In genomic region chr5:132500931-132501628, GRCh38 we compare ENCODE assay signal across 2 cellular contexts.
A peak's percentile ranks its signal among the peaks of the same experiment; 100 is the strongest.
TF ChIP-seq lines count a peak whose summit lies in the region.

No MANE protein-coding gene starts in this region.

TF ChIP-seq in WTC11, 78 proteins besides CTCF, POLR2A, EP300 and RAD21:
- TF ChIP-seq ZNF423 (CRISPR knock-in tag; IDR thresholded peaks at IDR 0.05) (peak; percentile 98), ZNF219 (CRISPR knock-in tag; IDR thresholded peaks at IDR 0.05; ENCODE audit: borderline replicate concordance) (no peak), HMGXB4 (CRISPR knock-in tag; IDR thresholded peaks at IDR 0.05) (peak; percentile 47; the same call in 1 of the 2 replicates)

TF ChIP-seq in HepG2, 621 proteins besides CTCF, POLR2A, EP300 and RAD21 (continues in another document):
- TF ChIP-seq FOXP1 (IDR thresholded peaks at IDR 0.05) (no peak), FOXP1 (CRISPR knock-in tag; IDR thresholded peaks at IDR 0.05) (peak; percentile 63; the same call in 1 of the 2 replicates), NR2F2 (IDR thresholded peaks at IDR 0.05; ENCODE audit: borderline replicate concordance, low read depth) (0 out of 2 replicates have a peak, but pooled peaks have one; percentile 68), ATRX (CRISPR knock-in tag; IDR thresholded peaks at IDR 0.05; ENCODE audit: borderline replicate concordance) (no peak), HNF4G (IDR thresholded peaks at IDR 0.05; ENCODE audit: borderline replicate concordance, low read depth, low read length) (peak; percentile 83), HNF4G (CRISPR knock-in tag; IDR thresholded peaks at IDR 0.05; ENCODE audit: borderline replicate concordance, low read depth) (peak; percentile 32; the same call in 1 of the 2 replicates), THAP9 (CRISPR knock-in tag; IDR thresholded peaks at IDR 0.05; ENCODE audit: borderline replicate concordance) (peak; percentile 58; the same call in 1 of the 2 replicates), KDM4B (CRISPR knock-in tag; IDR thresholded peaks at IDR 0.05) (no peak), FOXO1 (CRISPR knock-in tag; IDR thresholded peaks at IDR 0.05) (peak; percentile 82), MAFK (conservative IDR thresholded peaks at IDR 0.05 in 1 of 2, IDR thresholded peaks at IDR 0.05 in 1 of 2; ENCODE audit: low read length in 2 of 2) (no peak), PHF21A (CRISPR knock-in tag; IDR thresholded peaks at IDR 0.05) (peak; percentile 67; the same call in 1 of the 2 replicates), UBTF (CRISPR knock-in tag; IDR thresholded peaks at IDR 0.05) (no peak; the same call in 1 of the 2 replicates), HDAC1 (CRISPR knock-in tag; IDR thresholded peaks at IDR 0.05) (peak; percentile 73), ZNF646 (CRISPR knock-in tag; IDR thresholded peaks at IDR 0.05) (no peak), RARA (CRISPR knock-in tag; IDR thresholded peaks at IDR 0.05) (peak; percentile 57), ISL2 (CRISPR knock-in tag; IDR thresholded peaks at IDR 0.05) (peak; percentile 43; the same call in 1 of the 2 replicates), XRCC5 (optimal IDR thresholded peaks at IDR 0.05; ENCODE audit: low read length) (no peak), ZMYM3 (CRISPR knock-in tag; IDR thresholded peaks at IDR 0.05) (peak; percentile 72), IRF2 (CRISPR knock-in tag; IDR thresholded peaks at IDR 0.05) (peak; percentile 40; the same call in 1 of the 2 replicates), HIC2 (CRISPR knock-in tag; IDR thresholded peaks at IDR 0.05; ENCODE audit: low read depth) (peak; percentile 73; the same call in 1 of the 2 replicates), ELF3 (CRISPR knock-in tag; IDR thresholded peaks at IDR 0.05) (peak; percentile 96), HOXA9 (CRISPR knock-in tag; IDR thresholded peaks at IDR 0.05; ENCODE audit: borderline replicate concordance) (no peak), ZBTB3 (CRISPR knock-in tag; IDR thresholded peaks at IDR 0.05; ENCODE audit: borderline replicate concordance, low read depth) (no peak), IKZF4 (CRISPR knock-in tag; IDR thresholded peaks at IDR 0.05; ENCODE audit: borderline replicate concordance, low read depth, not compliant biosample characterization) (no peak), GATAD2A (CRISPR knock-in tag; IDR thresholded peaks at IDR 0.05) (peak; percentile 74), ZNF24 (IDR thresholded peaks at IDR 0.05) (no peak), TFAP4 (IDR thresholded peaks at IDR 0.05; ENCODE audit: borderline replicate concordance, low read depth) (peak; percentile 62; the same call in 1 of the 2 replicates), GZF1 (CRISPR knock-in tag; IDR thresholded peaks at IDR 0.05) (0 out of 2 replicates have a peak, but pooled peaks have one; percentile 30), NKX3-1 (CRISPR knock-in tag; IDR thresholded peaks at IDR 0.05) (no peak), ZNF652 (CRISPR knock-in tag; IDR thresholded peaks at IDR 0.05; ENCODE audit: borderline replicate concordance, low read depth) (0 out of 2 replicates have a peak, but pooled peaks have one; percentile 18), FOSL2 (CRISPR knock-in tag; IDR thresholded peaks at IDR 0.05) (0 out of 2 replicates have a peak, but pooled peaks have one; percentile 31), FOXK2 (IDR thresholded peaks at IDR 0.05) (0 out of 2 replicates have a peak, but pooled peaks have one; percentile 16), ZNF674 (CRISPR knock-in tag; IDR thresholded peaks at IDR 0.05; ENCODE audit: low read depth) (no peak), SP5 (CRISPR knock-in tag; IDR thresholded peaks at IDR 0.05; ENCODE audit: borderline replicate concordance, low read depth) (peak; percentile 60; the same call in 1 of the 2 replicates), ARID5B (CRISPR knock-in tag; IDR thresholded peaks at IDR 0.05) (peak; percentile 61; the same call in 1 of the 2 replicates), THAP11 (CRISPR knock-in tag; IDR thresholded peaks at IDR 0.05) (0 out of 2 replicates have a peak, but pooled peaks have one; percentile 38), ZNF562 (CRISPR knock-in tag; IDR thresholded peaks at IDR 0.05; ENCODE audit: borderline replicate concordance) (no peak), KDM5A (IDR thresholded peaks at IDR 0.05; ENCODE audit: borderline replicate concordance, low read length) (peak; percentile 43; the same call in 1 of the 2 replicates), ZBTB7B (CRISPR knock-in tag; IDR thresholded peaks at IDR 0.05) (peak; percentile 90), TFDP2 (CRISPR knock-in tag; IDR thresholded peaks at IDR 0.05) (peak; percentile 45; the same call in 1 of the 2 replicates), SMAD1 (CRISPR knock-in tag; IDR thresholded peaks at IDR 0.05; ENCODE audit: borderline replicate concordance, low read depth) (peak; percentile 55; the same call in 1 of the 2 replicates)
